Comparison of ENCODE assay signal across 1 cellular context in the genomic region with DNA sequence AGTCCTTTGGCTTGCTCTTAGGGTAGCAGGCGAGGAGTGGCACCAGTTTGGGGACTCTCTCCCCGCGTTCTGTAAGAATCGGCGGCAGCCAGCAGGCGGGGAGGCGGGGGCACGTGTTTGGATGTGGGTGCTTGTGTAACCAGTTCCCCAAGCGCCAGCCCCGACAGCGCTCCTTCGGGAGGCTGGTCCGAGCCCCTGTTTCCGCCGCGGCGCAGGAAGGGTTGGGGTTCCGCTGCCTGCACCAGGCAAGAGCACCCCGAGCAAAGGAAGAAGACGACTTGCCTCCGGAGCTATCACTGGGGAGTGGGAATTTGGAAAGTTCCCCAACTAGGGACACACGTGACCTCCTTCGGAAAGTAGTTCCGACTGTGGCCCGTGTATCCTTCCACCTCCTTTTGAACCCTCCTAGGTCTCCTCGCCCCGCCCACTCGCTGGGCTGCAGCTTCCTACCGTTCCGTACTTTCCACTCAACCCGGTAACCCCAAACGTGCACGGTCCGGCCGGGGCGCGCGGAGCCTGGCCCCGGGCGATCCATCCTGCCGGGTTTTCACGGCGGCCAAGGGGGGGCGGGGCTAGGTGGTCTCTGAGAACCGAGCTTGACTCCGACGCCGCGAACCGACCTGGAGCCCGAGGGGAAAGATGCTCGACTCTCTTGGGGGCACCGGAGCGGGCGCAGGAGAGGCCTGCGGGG.
TF ChIP-seq lines count a peak whose summit lies in the region.

No MANE protein-coding gene starts in this region.

TF ChIP-seq in HepG2, 621 proteins besides CTCF, POLR2A, EP300 and RAD21 (continued from another document and continues in another):
- peak; percentile 93; the same call in 1 of the 2 replicates for TF ChIP-seq ZNF792 (CRISPR knock-in tag; IDR thresholded peaks at IDR 0.05)
- TF ChIP-seq KDM1A (CRISPR knock-in tag; IDR thresholded peaks at IDR 0.05), result no peak; the same call in 1 of the 2 replicates
- peak; percentile 74 to 90; a peak in 3 of 4 replicates for TF ChIP-seq HMGXB4 (CRISPR knock-in tag; IDR thresholded peaks at IDR 0.05; ENCODE audit: borderline replicate concordance in 1 of 2, low read depth in 1 of 2)
- TF ChIP-seq SMAD1 (CRISPR knock-in tag; IDR thresholded peaks at IDR 0.05; ENCODE audit: borderline replicate concordance, low read depth), result no peak
- TF ChIP-seq CAMTA2 (CRISPR knock-in tag; IDR thresholded peaks at IDR 0.05; ENCODE audit: borderline replicate concordance), result 0 out of 2 replicates have a peak, but pooled peaks have one; percentile 86
- TF ChIP-seq ZNF724P (CRISPR knock-in tag; IDR thresholded peaks at IDR 0.05; ENCODE audit: borderline replicate concordance), result no peak
- peak; percentile 92 for TF ChIP-seq ZFP90 (CRISPR knock-in tag; IDR thresholded peaks at IDR 0.05; ENCODE audit: borderline replicate concordance)
- TF ChIP-seq ZBTB25 (CRISPR knock-in tag; IDR thresholded peaks at IDR 0.05), result peak; percentile 100
- peak; percentile 16 for TF ChIP-seq CEBPG (CRISPR knock-in tag; IDR thresholded peaks at IDR 0.05)
- no peak for TF ChIP-seq FOXM1 (CRISPR knock-in tag; IDR thresholded peaks at IDR 0.05)
- peak; percentile 50; the same call in 1 of the 2 replicates for TF ChIP-seq EEA1 (CRISPR knock-in tag; IDR thresholded peaks at IDR 0.05; ENCODE audit: borderline replicate concordance)
- TF ChIP-seq ZNF513 (CRISPR knock-in tag; conservative IDR thresholded peaks at IDR 0.05), result no peak
- TF ChIP-seq, protein P1, sequence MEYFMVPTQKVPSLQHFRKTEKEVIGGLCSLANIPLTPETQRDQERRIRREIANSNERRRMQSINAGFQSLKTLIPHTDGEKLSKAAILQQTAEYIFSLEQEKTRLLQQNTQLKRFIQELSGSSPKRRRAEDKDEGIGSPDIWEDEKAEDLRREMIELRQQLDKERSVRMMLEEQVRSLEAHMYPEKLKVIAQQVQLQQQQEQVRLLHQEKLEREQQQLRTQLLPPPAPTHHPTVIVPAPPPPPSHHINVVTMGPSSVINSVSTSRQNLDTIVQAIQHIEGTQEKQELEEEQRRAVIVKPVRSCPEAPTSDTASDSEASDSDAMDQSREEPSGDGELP (IDR thresholded peaks at IDR 0.05; ENCODE audit: borderline replicate concordance, low read depth), result peak; percentile 42; the same call in 1 of the 2 replicates
- no peak for TF ChIP-seq MAFG (CRISPR knock-in tag; IDR thresholded peaks at IDR 0.05)
- TF ChIP-seq ZNF24 (IDR thresholded peaks at IDR 0.05), result peak; percentile 71; the same call in 1 of the 2 replicates
- TF ChIP-seq CBX2 (IDR thresholded peaks at IDR 0.05; ENCODE audit: low read depth, low read length), result no peak
- TF ChIP-seq CBX2 (CRISPR knock-in tag; IDR thresholded peaks at IDR 0.05; ENCODE audit: low read depth), result no peak
- TF ChIP-seq PHF20 (CRISPR knock-in tag; IDR thresholded peaks at IDR 0.05), result peak; percentile 10; the same call in 1 of the 2 replicates
- 0 out of 2 replicates have a peak, but pooled peaks have one; percentile 41 for TF ChIP-seq MLLT10 (CRISPR knock-in tag; IDR thresholded peaks at IDR 0.05)
- TF ChIP-seq DRAP1 (CRISPR knock-in tag; IDR thresholded peaks at IDR 0.05), result peak; percentile 95
- peak; percentile 79 for TF ChIP-seq ELF1 (CRISPR knock-in tag; IDR thresholded peaks at IDR 0.05)
- peak; percentile 87 for TF ChIP-seq JARID2 (CRISPR knock-in tag; IDR thresholded peaks at IDR 0.05; ENCODE audit: insufficient replicate concordance)
- 0 out of 2 replicates have a peak, but pooled peaks have one; percentile 43 for TF ChIP-seq ZBTB1 (CRISPR knock-in tag; IDR thresholded peaks at IDR 0.05; ENCODE audit: borderline replicate concordance)
- TF ChIP-seq, protein P2, sequence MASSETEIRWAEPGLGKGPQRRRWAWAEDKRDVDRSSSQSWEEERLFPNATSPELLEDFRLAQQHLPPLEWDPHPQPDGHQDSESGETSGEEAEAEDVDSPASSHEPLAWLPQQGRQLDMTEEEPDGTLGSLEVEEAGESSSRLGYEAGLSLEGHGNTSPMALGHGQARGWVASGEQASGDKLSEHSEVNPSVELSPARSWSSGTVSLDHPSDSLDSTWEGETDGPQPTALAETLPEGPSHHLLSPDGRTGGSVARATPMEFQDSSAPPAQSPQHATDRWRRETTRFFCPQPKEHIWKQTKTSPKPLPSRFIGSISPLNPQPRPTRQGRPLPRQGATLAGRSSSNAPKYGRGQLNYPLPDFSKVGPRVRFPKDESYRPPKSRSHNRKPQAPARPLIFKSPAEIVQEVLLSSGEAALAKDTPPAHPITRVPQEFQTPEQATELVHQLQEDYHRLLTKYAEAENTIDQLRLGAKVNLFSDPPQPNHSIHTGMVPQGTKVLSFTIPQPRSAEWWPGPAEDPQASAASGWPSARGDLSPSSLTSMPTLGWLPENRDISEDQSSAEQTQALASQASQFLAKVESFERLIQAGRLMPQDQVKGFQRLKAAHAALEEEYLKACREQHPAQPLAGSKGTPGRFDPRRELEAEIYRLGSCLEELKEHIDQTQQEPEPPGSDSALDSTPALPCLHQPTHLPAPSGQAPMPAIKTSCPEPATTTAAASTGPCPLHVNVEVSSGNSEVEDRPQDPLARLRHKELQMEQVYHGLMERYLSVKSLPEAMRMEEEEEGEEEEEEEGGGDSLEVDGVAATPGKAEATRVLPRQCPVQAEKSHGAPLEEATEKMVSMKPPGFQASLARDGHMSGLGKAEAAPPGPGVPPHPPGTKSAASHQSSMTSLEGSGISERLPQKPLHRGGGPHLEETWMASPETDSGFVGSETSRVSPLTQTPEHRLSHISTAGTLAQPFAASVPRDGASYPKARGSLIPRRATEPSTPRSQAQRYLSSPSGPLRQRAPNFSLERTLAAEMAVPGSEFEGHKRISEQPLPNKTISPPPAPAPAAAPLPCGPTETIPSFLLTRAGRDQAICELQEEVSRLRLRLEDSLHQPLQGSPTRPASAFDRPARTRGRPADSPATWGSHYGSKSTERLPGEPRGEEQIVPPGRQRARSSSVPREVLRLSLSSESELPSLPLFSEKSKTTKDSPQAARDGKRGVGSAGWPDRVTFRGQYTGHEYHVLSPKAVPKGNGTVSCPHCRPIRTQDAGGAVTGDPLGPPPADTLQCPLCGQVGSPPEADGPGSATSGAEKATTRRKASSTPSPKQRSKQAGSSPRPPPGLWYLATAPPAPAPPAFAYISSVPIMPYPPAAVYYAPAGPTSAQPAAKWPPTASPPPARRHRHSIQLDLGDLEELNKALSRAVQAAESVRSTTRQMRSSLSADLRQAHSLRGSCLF (CRISPR knock-in tag; IDR thresholded peaks at IDR 0.05; ENCODE audit: borderline replicate concordance), result no peak; the same call in 1 of the 2 replicates
- TF ChIP-seq ZNF562 (CRISPR knock-in tag; IDR thresholded peaks at IDR 0.05; ENCODE audit: borderline replicate concordance), result 0 out of 2 replicates have a peak, but pooled peaks have one; percentile 39
- no peak for TF ChIP-seq PAF1 (CRISPR knock-in tag; IDR thresholded peaks at IDR 0.05)
- TF ChIP-seq PHF8 (CRISPR knock-in tag; IDR thresholded peaks at IDR 0.05), result peak; percentile 77; the same call in 1 of the 2 replicates
- TF ChIP-seq ZKSCAN1 (IDR thresholded peaks at IDR 0.05; ENCODE audit: low read length), result 0 out of 2 replicates have a peak, but pooled peaks have one; percentile 48
- peak; percentile 90 for TF ChIP-seq HDAC1 (CRISPR knock-in tag; IDR thresholded peaks at IDR 0.05)
- TF ChIP-seq KLF13 (CRISPR knock-in tag; IDR thresholded peaks at IDR 0.05), result peak; percentile 62; the same call in 1 of the 2 replicates
- peak; percentile 76 for TF ChIP-seq ZNF768 (CRISPR knock-in tag; IDR thresholded peaks at IDR 0.05)
- TF ChIP-seq STAT5B (CRISPR knock-in tag; IDR thresholded peaks at IDR 0.05), result 0 out of 2 replicates have a peak, but pooled peaks have one; percentile 11
- peak; percentile 90; the same call in 1 of the 2 replicates for TF ChIP-seq ZNF891 (CRISPR knock-in tag; IDR thresholded peaks at IDR 0.05)
- TF ChIP-seq GPBP1L1 (CRISPR knock-in tag; IDR thresholded peaks at IDR 0.05), result no peak
- TF ChIP-seq DNMT1 (CRISPR knock-in tag; IDR thresholded peaks at IDR 0.05), result no peak; the same call in 1 of the 2 replicates
- TF ChIP-seq NONO (IDR thresholded peaks at IDR 0.05), result no peak
- TF ChIP-seq NONO (CRISPR knock-in tag; conservative IDR thresholded peaks at IDR 0.05), result peak; percentile 95
- peak; percentile 64 for TF ChIP-seq SKI (IDR thresholded peaks at IDR 0.05; ENCODE audit: partially characterized antibody)
- TF ChIP-seq NFYC (CRISPR knock-in tag; IDR thresholded peaks at IDR 0.05), result peak; percentile 52; the same call in 1 of the 2 replicates
- no peak; the same call in 1 of the 2 replicates for TF ChIP-seq ZNF256 (CRISPR knock-in tag; conservative IDR thresholded peaks at IDR 0.05)
- TF ChIP-seq GTF3A (CRISPR knock-in tag; conservative IDR thresholded peaks at IDR 0.05), result peak; percentile 53; the same call in 1 of the 2 replicates
- TF ChIP-seq TP53 (CRISPR knock-in tag; conservative IDR thresholded peaks at IDR 0.05), result no peak
- TF ChIP-seq HOXA7 (CRISPR knock-in tag; IDR thresholded peaks at IDR 0.05), result no peak
- TF ChIP-seq ZNF883 (CRISPR knock-in tag; IDR thresholded peaks at IDR 0.05; ENCODE audit: not compliant biosample characterization), result peak; percentile 88
- TF ChIP-seq, protein P3, sequence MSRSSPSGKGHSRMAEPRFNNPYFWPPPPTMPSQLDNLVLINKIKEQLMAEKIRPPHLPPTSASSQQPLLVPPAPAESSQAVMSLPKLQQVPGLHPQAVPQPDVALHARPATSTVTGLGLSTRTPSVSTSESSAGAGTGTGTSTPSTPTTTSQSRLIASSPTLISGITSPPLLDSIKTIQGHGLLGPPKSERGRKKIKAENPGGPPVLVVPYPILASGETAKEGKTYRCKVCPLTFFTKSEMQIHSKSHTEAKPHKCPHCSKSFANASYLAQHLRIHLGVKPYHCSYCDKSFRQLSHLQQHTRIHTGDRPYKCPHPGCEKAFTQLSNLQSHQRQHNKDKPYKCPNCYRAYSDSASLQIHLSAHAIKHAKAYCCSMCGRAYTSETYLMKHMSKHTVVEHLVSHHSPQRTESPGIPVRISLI (CRISPR knock-in tag; IDR thresholded peaks at IDR 0.05; ENCODE audit: borderline replicate concordance), result no peak
- no peak for TF ChIP-seq SNRNP70 (IDR thresholded peaks at IDR 0.05; ENCODE audit: low read depth, low read length)
- TF ChIP-seq, protein P4, sequence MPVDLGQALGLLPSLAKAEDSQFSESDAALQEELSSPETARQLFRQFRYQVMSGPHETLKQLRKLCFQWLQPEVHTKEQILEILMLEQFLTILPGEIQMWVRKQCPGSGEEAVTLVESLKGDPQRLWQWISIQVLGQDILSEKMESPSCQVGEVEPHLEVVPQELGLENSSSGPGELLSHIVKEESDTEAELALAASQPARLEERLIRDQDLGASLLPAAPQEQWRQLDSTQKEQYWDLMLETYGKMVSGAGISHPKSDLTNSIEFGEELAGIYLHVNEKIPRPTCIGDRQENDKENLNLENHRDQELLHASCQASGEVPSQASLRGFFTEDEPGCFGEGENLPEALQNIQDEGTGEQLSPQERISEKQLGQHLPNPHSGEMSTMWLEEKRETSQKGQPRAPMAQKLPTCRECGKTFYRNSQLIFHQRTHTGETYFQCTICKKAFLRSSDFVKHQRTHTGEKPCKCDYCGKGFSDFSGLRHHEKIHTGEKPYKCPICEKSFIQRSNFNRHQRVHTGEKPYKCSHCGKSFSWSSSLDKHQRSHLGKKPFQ (CRISPR knock-in tag; IDR thresholded peaks at IDR 0.05; ENCODE audit: insufficient replicate concordance), result peak; percentile 88
